ENCODE assay signal across 8 cellular contexts in the genomic region with DNA sequence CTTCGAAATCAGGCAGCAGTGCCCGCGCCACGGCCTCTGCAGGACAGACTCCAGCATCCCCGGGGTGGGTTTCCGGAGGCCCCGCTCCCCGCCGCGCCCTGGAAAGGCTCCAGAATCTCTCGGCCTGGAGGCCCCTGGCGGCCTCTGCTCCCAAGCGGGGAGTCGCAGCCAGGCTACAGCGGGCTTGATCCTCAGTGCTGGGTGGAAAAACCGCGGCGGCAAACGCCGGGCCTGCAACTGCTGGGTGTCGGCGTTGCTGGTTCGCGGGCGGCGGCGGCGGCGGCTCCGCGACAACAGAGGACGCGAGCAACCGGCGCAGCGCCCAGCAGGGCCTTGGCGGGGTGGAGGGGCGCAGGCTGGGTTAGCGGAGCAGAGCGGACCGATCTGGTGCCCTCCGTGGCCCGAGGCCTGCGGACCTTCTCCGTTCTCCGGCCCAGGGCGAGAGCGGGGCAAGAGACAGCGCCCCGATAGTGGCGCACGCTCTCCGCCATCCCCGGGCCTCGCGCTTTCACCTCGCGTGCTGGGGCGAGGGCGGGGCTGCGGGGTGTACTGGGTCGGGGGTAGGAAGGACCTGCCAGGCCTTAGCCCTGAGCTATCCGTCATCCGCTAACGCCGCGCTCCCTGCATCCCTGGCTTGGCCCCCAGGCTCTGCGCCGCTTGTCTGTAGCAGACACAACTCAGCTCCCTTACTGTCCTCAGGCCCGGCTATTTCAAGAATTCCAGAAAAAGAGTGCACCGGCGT. TPM values are rescaled to one million over a fixed set of nuclear protein-coding genes. Genes with fewer than 3 reads are reported as not detected.
DNase-seq lines count a peak whose midpoint lies in the region; ATAC-seq lines count a peak whose summit lies in the region.

No MANE protein-coding gene starts in this region.

- no peaks in the 10 kb centered on the region for H3K27me3 ChIP-seq in endocrine pancreas (ENCODE audit: control insufficient read depth, insufficient read depth, low read length)

- CTCF ChIA-PET in activated CD8-positive, alpha-beta memory T cell treated with anti-CD3 and anti-CD28 coated beads, Interleukin-2, amount 10 ng/mL, durations not matched to agents 7 days and 5 days (lab: Charles Lee) = interaction anchor here (1.3 kb wide), 1 partner anchor 13 kb away, joined by 3 read pairs; no protein-coding TSS in a partner anchor

- H3K36me3 Mint-ChIP-seq in activated CD8-positive, alpha-beta memory T cell treated with anti-CD3 and anti-CD28 coated beads, Interleukin-2, amount 10 ng/mL, durations not matched to agents 7 days and 5 days = peaks cover 9% of the 10 kb centered on the region

- no peaks in the 10 kb centered on the region for H3K9me3 Mint-ChIP-seq in activated CD8-positive, alpha-beta memory T cell treated with anti-CD3 and anti-CD28 coated beads, Interleukin-2, amount 10 ng/mL, durations not matched to agents 7 days and 5 days (ENCODE audit: low read depth)

- peak; percentile 31 for DNase-seq in NCI-H510A treated with DMSO at 0.1 percent for 48 hours (lab: John Stamatoyannopoulos, UW)
- peak; percentile 84 for DNase-seq in activated CD8-positive, alpha-beta memory T cell treated with anti-CD3 and anti-CD28 coated beads, Interleukin-2, amount 10 ng/mL, durations not matched to agents 7 days and 5 days
- peak; percentile 42 for DNase-seq in stimulated activated CD8-positive, alpha-beta memory T cell treated with anti-CD3 and anti-CD28 coated beads, Interleukin-15, amount 100 ng/mL, for 24 hours (ENCODE audit: low read depth)
- no peak for DNase-seq in LoVo (ENCODE audit: low spot score)

- peaks cover 43% of the 10 kb centered on the region for H3K4me1 Mint-ChIP-seq in activated CD8-positive, alpha-beta memory T cell treated with anti-CD3 and anti-CD28 coated beads, Interleukin-2, amount 10 ng/mL, durations not matched to agents 7 days and 5 days

- peak overlapping the region; percentile 98 for H3K27ac Mint-ChIP-seq in activated CD8-positive, alpha-beta memory T cell treated with anti-CD3 and anti-CD28 coated beads, Interleukin-2, amount 10 ng/mL, durations not matched to agents 7 days and 5 days

- H3K27me3 Mint-ChIP-seq in activated CD8-positive, alpha-beta memory T cell treated with anti-CD3 and anti-CD28 coated beads, Interleukin-2, amount 10 ng/mL, durations not matched to agents 7 days and 5 days = no peaks in the 10 kb centered on the region

- H3K9ac ChIP-seq in endocrine pancreas (ENCODE audit: control insufficient read depth, insufficient read depth, low read length) = peak overlapping the region; percentile 90

- ATAC-seq in GM18520 (IDR thresholded peaks at IDR 0.05; ENCODE audit: unreplicated experiment) = peak; percentile 22
- ATAC-seq in HG02981 (IDR thresholded peaks at IDR 0.05; ENCODE audit: unreplicated experiment) = peak; percentile 20
- peak; percentile 45 for ATAC-seq in activated CD8-positive, alpha-beta memory T cell treated with anti-CD3 and anti-CD28 coated beads, Interleukin-2, amount 10 ng/mL, durations not matched to agents 7 days and 5 days

- peak overlapping the region; percentile 62 for H3K27ac ChIP-seq in mesodermal cell (ENCODE audit: low read depth, low read length, severe bottlenecking)

- 2 to 3% methylated on average over 45 to 64 of the region's 72 CpGs for WGBS in mesodermal cell (ENCODE audit: insufficient coverage in 2 of 2), 2 experiments

- H3K4me1 ChIP-seq in endocrine pancreas (ENCODE audit: control insufficient read depth, insufficient read depth, low read length) (peaks cover 14% of the 10 kb centered on the region), mesodermal cell (ENCODE audit: control insufficient read depth, insufficient read depth, low read length, poor library complexity, severe bottlenecking) (no peaks in the 10 kb centered on the region)

- peak overlapping the region; percentile 66 for H3K4me3 ChIP-seq in endocrine pancreas (ENCODE audit: control insufficient read depth, insufficient read depth, low read length)
- H3K4me3 ChIP-seq in mesodermal cell (ENCODE audit: extremely low read depth, insufficient read depth, low read length, poor library complexity, severe bottlenecking) = peak overlapping the region; percentile 42

- H3K36me3 ChIP-seq in endocrine pancreas (ENCODE audit: control insufficient read depth, insufficient read depth, low read length) = no peaks in the 10 kb centered on the region
- no peaks in the 10 kb centered on the region for H3K36me3 ChIP-seq in mesodermal cell (ENCODE audit: control insufficient read depth, insufficient read depth, low read length)

- H3K4me3 Mint-ChIP-seq in activated CD8-positive, alpha-beta memory T cell treated with anti-CD3 and anti-CD28 coated beads, Interleukin-2, amount 10 ng/mL, durations not matched to agents 7 days and 5 days = peak overlapping the region; percentile 78

- H3K9me3 ChIP-seq in endocrine pancreas (ENCODE audit: control insufficient read depth, low read length) (no peaks in the 10 kb centered on the region), mesodermal cell (ENCODE audit: control insufficient read depth, low read length) (no peaks in the 10 kb centered on the region)

RNA-seq across cellular contexts. Expression of a gene that starts 3.4 kb away (rescaled TPM):
- total RNA-seq in activated CD8-positive, alpha-beta memory T cell treated with anti-CD3 and anti-CD28 coated beads, Interleukin-2, amount 10 ng/mL, durations not matched to agents 7 days and 5 days = 10 to 100 TPM; 47.9 to 58.5 TPM
- 13.4 TPM for polyA plus RNA-seq in mesodermal cell (2013, experiment 1 of 2)
- polyA plus RNA-seq in mesodermal cell (2013, experiment 2 of 2) = 13.9 TPM

RNA-seq across cellular contexts. Expression of a gene that starts 57.1 kb away (rescaled TPM):
- total RNA-seq in activated CD8-positive, alpha-beta memory T cell treated with anti-CD3 and anti-CD28 coated beads, Interleukin-2, amount 10 ng/mL, durations not matched to agents 7 days and 5 days = not detected
- 0.33 TPM for polyA plus RNA-seq in mesodermal cell (2013, experiment 1 of 2)
- polyA plus RNA-seq in mesodermal cell (2013, experiment 2 of 2) = not detected
